3 cellular contexts compared by ENCODE assay signal in the genomic region with DNA sequence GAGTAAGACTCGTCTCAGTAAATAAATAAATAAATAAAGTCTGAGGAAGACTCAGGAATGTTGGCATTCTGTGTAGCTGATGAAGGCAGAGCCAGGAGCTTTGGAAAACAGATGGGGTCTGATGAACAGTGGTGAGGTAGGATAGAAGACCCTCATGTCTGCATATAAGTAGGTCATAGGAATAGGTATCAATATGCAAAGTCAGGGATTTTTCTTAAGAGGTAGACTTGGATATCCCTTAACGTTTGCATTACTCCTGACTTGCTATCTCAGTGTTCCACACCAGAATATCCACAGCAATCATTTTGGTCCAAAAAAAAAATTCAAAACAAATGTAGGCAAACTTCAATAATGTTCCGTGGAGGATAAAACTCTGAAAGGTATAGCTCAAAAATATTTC.
TF ChIP-seq lines count a peak whose summit lies in the region.

No MANE protein-coding gene starts in this region.

TF ChIP-seq in HepG2, 621 proteins besides CTCF, POLR2A, EP300 and RAD21:
- no peak for TF ChIP-seq KDM4B (CRISPR knock-in tag; IDR thresholded peaks at IDR 0.05)
- TF ChIP-seq MAFF (IDR thresholded peaks at IDR 0.05; ENCODE audit: low read depth, low read length), result peak; percentile 66
- peak; percentile 65 to 78 for TF ChIP-seq MAFK (conservative IDR thresholded peaks at IDR 0.05 in 1 of 2, IDR thresholded peaks at IDR 0.05 in 1 of 2; ENCODE audit: low read length in 2 of 2)
- TF ChIP-seq, protein P1, sequence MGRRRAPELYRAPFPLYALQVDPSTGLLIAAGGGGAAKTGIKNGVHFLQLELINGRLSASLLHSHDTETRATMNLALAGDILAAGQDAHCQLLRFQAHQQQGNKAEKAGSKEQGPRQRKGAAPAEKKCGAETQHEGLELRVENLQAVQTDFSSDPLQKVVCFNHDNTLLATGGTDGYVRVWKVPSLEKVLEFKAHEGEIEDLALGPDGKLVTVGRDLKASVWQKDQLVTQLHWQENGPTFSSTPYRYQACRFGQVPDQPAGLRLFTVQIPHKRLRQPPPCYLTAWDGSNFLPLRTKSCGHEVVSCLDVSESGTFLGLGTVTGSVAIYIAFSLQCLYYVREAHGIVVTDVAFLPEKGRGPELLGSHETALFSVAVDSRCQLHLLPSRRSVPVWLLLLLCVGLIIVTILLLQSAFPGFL (CRISPR knock-in tag; IDR thresholded peaks at IDR 0.05), result no peak

TF ChIP-seq in A549, 52 proteins besides CTCF, POLR2A, EP300 and RAD21:
- peak; percentile 75 for TF ChIP-seq MAFK (IDR thresholded peaks at IDR 0.05; ENCODE audit: partially characterized antibody)
- TF ChIP-seq SREBF2 (IDR thresholded peaks at IDR 0.05), result no peak
- no peak for TF ChIP-seq CBX2 (IDR thresholded peaks at IDR 0.05; ENCODE audit: borderline replicate concordance, low read depth)
- no peak for TF ChIP-seq FOSB (CRISPR knock-in tag; IDR thresholded peaks at IDR 0.05)
- TF ChIP-seq, protein P2, sequence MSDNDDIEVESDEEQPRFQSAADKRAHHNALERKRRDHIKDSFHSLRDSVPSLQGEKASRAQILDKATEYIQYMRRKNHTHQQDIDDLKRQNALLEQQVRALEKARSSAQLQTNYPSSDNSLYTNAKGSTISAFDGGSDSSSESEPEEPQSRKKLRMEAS (IDR thresholded peaks at IDR 0.05), result no peak

TF ChIP-seq in K562, 482 proteins besides CTCF, POLR2A, EP300 and RAD21:
- peak; percentile 33; the same call in 1 of the 2 replicates for TF ChIP-seq MAFG (tag; conservative IDR thresholded peaks at IDR 0.05)
- peak; percentile 30; the same call in 1 of the 2 replicates for TF ChIP-seq MAFF (IDR thresholded peaks at IDR 0.05; ENCODE audit: low read length)
- no peak for TF ChIP-seq ZZZ3 (IDR thresholded peaks at IDR 0.05)
- peak; percentile 58 for TF ChIP-seq ZNF316 (IDR thresholded peaks at IDR 0.05)
- peak; percentile 55 for TF ChIP-seq C11orf30 (IDR thresholded peaks at IDR 0.05; ENCODE audit: low read depth)
- peak; percentile 23; the same call in 1 of the 2 replicates for TF ChIP-seq MAFK (IDR thresholded peaks at IDR 0.05; ENCODE audit: low read length)
- no peak for TF ChIP-seq SMARCB1 (IDR thresholded peaks at IDR 0.05; ENCODE audit: insufficient read length, low read depth)
